ENCODE assay signal across 22 cellular contexts in genomic region chr12:109531411-109531810, GRCh38.
"Had no signal": no experiment of that assay in that cellular context is flagged by ENCODE, and none has a peak within 500 bp of the region (broad histone marks: within the 10 kb centered on the region; RNA-seq: fewer than 3 reads in every experiment).

No MANE protein-coding gene starts in this region.

- H3K27me3 ChIP-seq: adrenal gland, body of pancreas, dorsolateral prefrontal cortex, gastroesophageal sphincter, heart left ventricle, tibial nerve had no signal

- H3K9me3 ChIP-seq: adrenal gland, body of pancreas, gastroesophageal sphincter, heart left ventricle, left ventricle myocardium inferior, tibial nerve had no signal

- H3K36me3 Mint-ChIP-seq: activated naive CD8-positive, alpha-beta T cell treated with anti-CD3 and anti-CD28 coated beads for 36 hours had no signal

- H3K4me1 Mint-ChIP-seq: activated naive CD8-positive, alpha-beta T cell treated with anti-CD3 and anti-CD28 coated beads for 36 hours; naive thymus-derived CD4-positive, alpha-beta T cell had no signal

- H3K4me3 ChIP-seq: adrenal gland, body of pancreas, coronary artery, gastroesophageal sphincter, heart left ventricle, left ventricle myocardium inferior, tibial nerve had no signal

- H3K4me3 Mint-ChIP-seq: activated naive CD8-positive, alpha-beta T cell treated with anti-CD3 and anti-CD28 coated beads for 36 hours; mesothelial cell of epicardium; naive thymus-derived CD4-positive, alpha-beta T cell had no signal

- H3K9me3 Mint-ChIP-seq: activated naive CD8-positive, alpha-beta T cell treated with anti-CD3 and anti-CD28 coated beads for 36 hours; mesothelial cell of epicardium had no signal

- DNase-seq: activated CD4-positive, alpha-beta T cell treated with anti-CD3 and anti-CD28 coated beads for 4 hours; activated CD4-positive, alpha-beta T cell treated with anti-CD3 and anti-CD28 coated beads, Interleukin-2, amount 50 U/mL, for 4 hours; activated CD8-positive, alpha-beta memory T cell treated with anti-CD3 and anti-CD28 coated beads for 24 hours; activated effector memory CD4-positive, alpha-beta T cell treated with Interleukin-2 at 50 U/mL for 16 hours; activated naive CD4-positive, alpha-beta T cell treated with Interleukin-2 at 50 U/mL for 16 hours; activated naive CD8-positive, alpha-beta T cell treated with anti-CD3 and anti-CD28 coated beads for 36 hours; adrenal gland; body of pancreas; cerebellar nuclear complex; dorsolateral prefrontal cortex; effector memory CD4-positive, alpha-beta T cell; left ventricle myocardium inferior; naive thymus-derived CD4-positive, alpha-beta T cell; posterior cingulate gyrus; right cardiac atrium; stimulated activated CD4-positive, alpha-beta T cell treated with anti-CD3 and anti-CD28 coated beads, Interleukin-2, amount 100 ng/mL, for 48 hours; stimulated activated naive CD4-positive, alpha-beta T cell treated with Interleukin-2 at 50 U/mL for 16 hours had no signal

- H3K27ac ChIP-seq: adrenal gland, body of pancreas, coronary artery, gastroesophageal sphincter, heart left ventricle, left ventricle myocardium inferior, tibial nerve had no signal

- H3K27me3 Mint-ChIP-seq: activated naive CD8-positive, alpha-beta T cell treated with anti-CD3 and anti-CD28 coated beads for 36 hours; naive thymus-derived CD4-positive, alpha-beta T cell had no signal

- ATAC-seq: body of pancreas; gastroesophageal sphincter; heart left ventricle; naive thymus-derived CD4-positive, alpha-beta T cell; right cardiac atrium had no signal

- H3K27ac Mint-ChIP-seq: activated naive CD8-positive, alpha-beta T cell treated with anti-CD3 and anti-CD28 coated beads for 36 hours; mesothelial cell of epicardium; naive thymus-derived CD4-positive, alpha-beta T cell had no signal

- H3K4me1 ChIP-seq: adrenal gland, body of pancreas, gastroesophageal sphincter, heart left ventricle, left ventricle myocardium inferior, tibial nerve had no signal
